Comparison of ENCODE assay signal across 1 cellular context in the genomic region with DNA sequence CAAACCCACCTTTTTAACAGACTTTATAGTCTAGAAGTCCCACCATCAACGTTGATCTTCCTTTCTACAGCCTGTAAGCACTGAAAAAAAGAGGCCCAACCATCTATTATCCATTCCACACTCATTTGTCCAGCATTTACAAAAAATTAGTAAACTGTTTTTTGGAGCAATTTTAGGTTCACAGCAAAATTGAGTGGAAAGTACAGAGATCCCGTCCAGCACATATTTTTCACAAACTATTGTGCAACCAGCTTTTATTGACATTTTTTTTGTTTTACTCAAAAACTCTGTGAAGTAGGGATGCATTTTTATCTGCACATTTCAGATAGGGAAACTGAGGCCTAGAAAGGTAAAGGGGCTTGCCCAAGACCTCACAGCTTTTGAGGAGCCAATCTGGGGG.
A peak's percentile ranks its signal among the peaks of the same experiment; 100 is the strongest.
TF ChIP-seq lines count a peak whose summit lies in the region.

No MANE protein-coding gene starts in this region.

TF ChIP-seq in IMR-90, 13 proteins besides CTCF, POLR2A, EP300 and RAD21:
- TF ChIP-seq CEBPB (IDR thresholded peaks at IDR 0.05; ENCODE audit: low read depth, low read length): peak; percentile 72
- no peak for TF ChIP-seq RCOR1 (IDR thresholded peaks at IDR 0.05; ENCODE audit: insufficient replicate concordance, low read length)
- TF ChIP-seq MAFK (IDR thresholded peaks at IDR 0.05; ENCODE audit: low read depth, low read length): no peak
